1 cellular context compared by ENCODE assay signal in the genomic region with DNA sequence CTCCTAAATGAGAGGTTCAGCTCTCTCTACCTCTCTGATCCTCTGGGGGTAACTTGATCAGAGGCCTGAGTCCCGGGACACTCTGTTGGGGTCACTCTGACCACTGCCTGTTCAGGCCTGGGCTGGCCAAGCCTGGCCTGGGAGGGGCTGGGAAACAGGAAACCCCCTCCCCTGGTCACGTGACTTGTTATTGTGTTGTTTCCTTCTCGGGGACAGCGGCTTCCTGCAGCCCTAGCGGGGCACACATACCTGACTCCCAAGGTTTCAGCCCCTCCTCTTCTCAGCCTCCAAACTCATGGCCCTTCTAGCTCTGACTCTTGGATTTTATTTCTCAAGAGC.
TF ChIP-seq lines count a peak whose summit lies in the region.

USHBP1 (minus strand) TSS at position 105 of the 339 bp plus-strand sequence. CDS start 446 bp downstream, outside the sequence.

TF ChIP-seq in K562, 482 proteins besides CTCF, POLR2A, EP300 and RAD21 (continued from another document):
- TF ChIP-seq TFE3 (CRISPR knock-in tag; IDR thresholded peaks at IDR 0.05) = peak; percentile 94
- TF ChIP-seq MTA3 (IDR thresholded peaks at IDR 0.05; ENCODE audit: borderline replicate concordance) = no peak
- peak; percentile 58; the same call in 1 of the 2 replicates for TF ChIP-seq USF1 (CRISPR knock-in tag; IDR thresholded peaks at IDR 0.05)
- TF ChIP-seq ARID3A (IDR thresholded peaks at IDR 0.05; ENCODE audit: borderline replicate concordance, low read depth, low read length) = no peak
- no peak for TF ChIP-seq ZNF785 (CRISPR knock-in tag; IDR thresholded peaks at IDR 0.05)
- no peak for TF ChIP-seq HOXB6 (CRISPR knock-in tag; IDR thresholded peaks at IDR 0.05; ENCODE audit: borderline replicate concordance)
- peak; percentile 85 for TF ChIP-seq RAD51 (IDR thresholded peaks at IDR 0.05; ENCODE audit: borderline replicate concordance, low read depth)
- TF ChIP-seq, protein P1, sequence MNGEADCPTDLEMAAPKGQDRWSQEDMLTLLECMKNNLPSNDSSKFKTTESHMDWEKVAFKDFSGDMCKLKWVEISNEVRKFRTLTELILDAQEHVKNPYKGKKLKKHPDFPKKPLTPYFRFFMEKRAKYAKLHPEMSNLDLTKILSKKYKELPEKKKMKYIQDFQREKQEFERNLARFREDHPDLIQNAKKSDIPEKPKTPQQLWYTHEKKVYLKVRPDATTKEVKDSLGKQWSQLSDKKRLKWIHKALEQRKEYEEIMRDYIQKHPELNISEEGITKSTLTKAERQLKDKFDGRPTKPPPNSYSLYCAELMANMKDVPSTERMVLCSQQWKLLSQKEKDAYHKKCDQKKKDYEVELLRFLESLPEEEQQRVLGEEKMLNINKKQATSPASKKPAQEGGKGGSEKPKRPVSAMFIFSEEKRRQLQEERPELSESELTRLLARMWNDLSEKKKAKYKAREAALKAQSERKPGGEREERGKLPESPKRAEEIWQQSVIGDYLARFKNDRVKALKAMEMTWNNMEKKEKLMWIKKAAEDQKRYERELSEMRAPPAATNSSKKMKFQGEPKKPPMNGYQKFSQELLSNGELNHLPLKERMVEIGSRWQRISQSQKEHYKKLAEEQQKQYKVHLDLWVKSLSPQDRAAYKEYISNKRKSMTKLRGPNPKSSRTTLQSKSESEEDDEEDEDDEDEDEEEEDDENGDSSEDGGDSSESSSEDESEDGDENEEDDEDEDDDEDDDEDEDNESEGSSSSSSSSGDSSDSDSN (IDR thresholded peaks at IDR 0.05; ENCODE audit: borderline replicate concordance in 1 of 2, low read depth in 2 of 2, low read length in 2 of 2) = no peak
- no peak for TF ChIP-seq ZZZ3 (IDR thresholded peaks at IDR 0.05)
- TF ChIP-seq MED1 (CRISPR knock-in tag; IDR thresholded peaks at IDR 0.05; ENCODE audit: borderline replicate concordance) = no peak
- TF ChIP-seq RNF2 (IDR thresholded peaks at IDR 0.05) = no peak
- peak; percentile 73 for TF ChIP-seq TOE1 (IDR thresholded peaks at IDR 0.05; ENCODE audit: borderline replicate concordance)
- TF ChIP-seq TOE1 (CRISPR knock-in tag; IDR thresholded peaks at IDR 0.05; ENCODE audit: borderline replicate concordance, low read depth) = no peak
